In the genomic region with DNA sequence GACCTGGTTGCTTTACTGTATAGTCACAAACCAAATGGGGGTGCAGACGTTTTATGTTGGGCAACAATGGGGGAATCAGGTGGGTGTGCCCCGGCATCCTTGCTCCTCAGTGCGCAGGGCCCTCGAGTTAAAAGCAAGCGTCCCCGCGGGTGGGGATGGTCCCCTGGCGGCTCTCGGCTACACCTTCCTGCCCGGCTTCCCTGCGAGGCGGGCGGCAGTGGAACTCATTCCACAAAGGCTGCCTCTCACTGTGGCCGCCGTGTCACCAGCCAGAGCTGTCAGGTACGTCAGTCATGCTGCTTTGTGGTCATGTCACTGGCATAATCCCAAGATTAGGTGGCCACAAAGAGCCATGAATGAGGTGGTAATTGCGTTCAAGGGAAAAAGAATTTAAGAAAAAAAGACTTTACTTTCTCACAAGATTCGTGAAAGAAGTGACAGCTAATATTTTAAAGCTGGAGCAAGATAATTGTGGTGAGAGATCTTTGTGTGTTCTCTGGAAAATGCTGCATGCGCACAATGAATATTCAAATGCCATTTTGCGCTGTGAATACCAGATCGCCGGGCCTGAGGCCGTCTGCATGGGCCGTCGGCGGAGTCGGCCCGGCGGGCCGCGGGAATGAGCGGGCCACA, we compare ENCODE assay signal across 8 cellular contexts.
DNase-seq lines count a peak whose midpoint lies in the region; TF ChIP-seq lines count a peak whose summit lies in the region.

No MANE protein-coding gene starts in this region.

- H3K4me3 ChIP-seq in neural progenitor cell: peak overlapping the region; percentile 41

- peak; percentile 69 for DNase-seq in stimulated activated CD4-positive, alpha-beta T cell treated with anti-CD3 and anti-CD28 coated beads, Interleukin-15, amount 100 ng/mL, for 24 hours
- no peak for DNase-seq in stimulated activated CD4-positive, alpha-beta T cell treated with anti-CD3 and anti-CD28 coated beads, Interleukin-12 subunit alpha, Interleukin-12 subunit beta, amount 100 ng/mL, for 4 hours
- DNase-seq in SW480 (ENCODE audit: low spot score) (peak; percentile 73), neural progenitor cell (ENCODE audit: low spot score) (peak; percentile 37), epidermal melanocyte (ENCODE audit: insufficient read length, low spot score) (no peak), NOMO-1 treated with DMSO at 0.1 percent for 48 hours (lab: John Stamatoyannopoulos, UW; ENCODE audit: unreplicated experiment) (no peak), inferior parietal cortex (ENCODE audit: extremely low spot score) (no peak)
- DNase-seq in effector CD4-positive, alpha-beta T cell: peak; percentile 13

- no peak overlapping the region for H3K27ac ChIP-seq in neural progenitor cell

- peak overlapping the region; percentile 78 for H2AFZ ChIP-seq in neural progenitor cell (replicated peaks)

- H3K4me1 ChIP-seq in neural progenitor cell: no peaks in the 10 kb centered on the region

- H3K36me3 Mint-ChIP-seq in neural progenitor cell: peaks cover 9% of the 10 kb centered on the region

- H3K9me3 Mint-ChIP-seq in neural progenitor cell: peaks cover 26% of the 10 kb centered on the region

- H3K27me3 ChIP-seq in neural progenitor cell: peaks cover 33% of the 10 kb centered on the region

- no peak for TF ChIP-seq CTCF in neural progenitor cell (IDR thresholded peaks at IDR 0.05)

- H3K27me3 Mint-ChIP-seq in neural progenitor cell (ENCODE audit: insufficient read depth, low read depth): peaks cover 23% of the 10 kb centered on the region

- H3K4me1 Mint-ChIP-seq in neural progenitor cell: peaks cover 16% of the 10 kb centered on the region

- H3F3A ChIP-seq in neural progenitor cell (ENCODE audit: low read depth): no peaks in the 10 kb centered on the region

- H3K4me2 ChIP-seq in neural progenitor cell: peak overlapping the region; percentile 77

- H3K27ac Mint-ChIP-seq in neural progenitor cell: no peak overlapping the region

- H3K4me3 Mint-ChIP-seq in neural progenitor cell: peak overlapping the region; percentile 77

- no peaks in the 10 kb centered on the region for H3K36me3 ChIP-seq in neural progenitor cell

- H3K79me2 ChIP-seq in neural progenitor cell (ENCODE audit: low read depth): no peaks in the 10 kb centered on the region

- no peaks in the 10 kb centered on the region for H3K9me3 ChIP-seq in neural progenitor cell (ENCODE audit: low read depth)

- H3K9ac ChIP-seq in neural progenitor cell: no peak overlapping the region

- H4K20me1 ChIP-seq in neural progenitor cell (ENCODE audit: low read depth): no peaks in the 10 kb centered on the region

Comparison
In these comparisons a context has a peak if more than half of its experiments do, and no peak if none do; other contexts are left out.
1. DNase-seq: peak in stimulated activated CD4-positive, alpha-beta T cell treated with anti-CD3 and anti-CD28 coated beads, Interleukin-15, amount 100 ng/mL, for 24 hours (single experiment), SW480 (single experiment), effector CD4-positive, alpha-beta T cell (single experiment) and neural progenitor cell (single experiment); none in stimulated activated CD4-positive, alpha-beta T cell treated with anti-CD3 and anti-CD28 coated beads, Interleukin-12 subunit alpha, Interleukin-12 subunit beta, amount 100 ng/mL, for 4 hours (single experiment), epidermal melanocyte (single experiment), NOMO-1 treated with DMSO at 0.1 percent for 48 hours (single experiment) and inferior parietal cortex (single experiment).